1 cellular context compared by ENCODE assay signal in genomic region chr1:120357046-120357445, GRCh38.
TF ChIP-seq lines count a peak whose summit lies in the region.

No MANE protein-coding gene starts in this region.

TF ChIP-seq in IMR-90, 13 proteins besides CTCF, POLR2A, EP300 and RAD21:
- 0 out of 2 replicates have a peak, but pooled peaks have one; percentile 13 for TF ChIP-seq CEBPB (IDR thresholded peaks at IDR 0.05; ENCODE audit: low read depth, low read length)
